Comparison of ENCODE assay signal across 1 cellular context in genomic region chr12:113609692-113610469, GRCh38.
TF ChIP-seq lines count a peak whose summit lies in the region.

No MANE protein-coding gene starts in this region.

TF ChIP-seq in H1, 55 proteins besides CTCF, POLR2A, EP300 and RAD21 (continued from another document):
- TF ChIP-seq SP2 (IDR thresholded peaks at IDR 0.05; ENCODE audit: low read length) (no peak), FOSL1 (IDR thresholded peaks at IDR 0.05; ENCODE audit: insufficient read depth, low read depth, low read length) (no peak), PHF8 (conservative IDR thresholded peaks at IDR 0.05; ENCODE audit: low read depth, low read length) (no peak), RNF2 (IDR thresholded peaks at IDR 0.05; ENCODE audit: borderline replicate concordance, low read depth, low read length, missing control alignments, poor library complexity, severe bottlenecking) (no peak), HDAC2 (IDR thresholded peaks at IDR 0.05; ENCODE audit: borderline replicate concordance in 1 of 2, low read depth in 2 of 2, low read length in 2 of 2) (0 out of 4 replicates have a peak, but pooled peaks of 1 of the 2 experiments have one; percentile 45), RFX5 (IDR thresholded peaks at IDR 0.05; ENCODE audit: borderline replicate concordance, low read depth, low read length) (no peak), RXRA (IDR thresholded peaks at IDR 0.05; ENCODE audit: insufficient read depth, low read depth, low read length) (no peak), ATF2 (IDR thresholded peaks at IDR 0.05; ENCODE audit: low read length) (peak; percentile 27; the same call in 1 of the 2 replicates)
TF ChIP-seq in H1: peak in this region for 4.
